Comparison of ENCODE assay signal across 20 cellular contexts in the genomic region with DNA sequence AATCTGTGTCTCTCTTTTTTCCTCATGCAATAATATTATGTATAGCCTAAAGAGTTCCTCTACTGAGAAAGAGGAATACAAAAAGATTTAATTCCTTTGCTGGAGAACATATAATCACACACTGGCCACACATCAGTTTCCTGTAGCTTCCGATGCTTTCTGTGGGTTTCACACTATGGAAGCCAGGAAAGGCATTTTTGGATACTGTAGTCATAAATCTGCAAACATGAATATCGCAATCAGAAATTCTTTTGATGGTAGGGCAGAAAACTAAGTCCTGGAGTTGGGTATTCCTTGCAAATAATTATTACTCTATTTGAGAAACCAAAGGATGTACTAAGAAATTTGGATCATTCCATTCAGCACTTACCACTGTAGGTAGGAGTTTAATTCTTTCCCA.
"Had no signal": no experiment of that assay in that cellular context is flagged by ENCODE, and none has a peak within 500 bp of the region (broad histone marks: within the 10 kb centered on the region; RNA-seq: fewer than 3 reads in every experiment).

No MANE protein-coding gene starts in this region.

- FAIRE-seq: endothelial cell of umbilical vein, kidney had no signal

- ATAC-seq: gastroesophageal sphincter; left cardiac atrium; lower lobe of right lung; natural killer cell; sciatic nerve; stimulated activated memory B cell treated with anti-CD40 and anti-IgM and Interleukin-4, amounts not matched to agents 10 μg/mL and 1 μg/mL and 100 μg/mL, for 72 hours had no signal

- H3K36me3 ChIP-seq: gastroesophageal sphincter, left ventricle myocardium inferior, lower lobe of right lung, spleen, upper lobe of left lung, uterus had no signal

- DNase-seq: dermis blood vessel endothelial cell; erythroblast; immature natural killer cell; kidney; left cardiac atrium; left ventricle myocardium inferior; lower lobe of right lung; natural killer cell; posterior cingulate gyrus; spleen; stimulated activated CD4-positive, alpha-beta T cell treated with anti-CD3 and anti-CD28 coated beads, Interleukin-15, amount 100 ng/mL, for 24 hours; stimulated activated CD4-positive, alpha-beta T cell treated with anti-CD3 and anti-CD28 coated beads, Interleukin-1b, Interleukin-23, amount 100 ng/mL, for 48 hours; stimulated activated CD4-positive, alpha-beta T cell treated with anti-CD3 and anti-CD28 coated beads, Interleukin-4, amount 100 ng/mL, for 24 hours; tibial artery; upper lobe of left lung; uterus had no signal

- H3K4me3 ChIP-seq: gastroesophageal sphincter, left ventricle myocardium inferior, lower lobe of right lung, spleen, tibial artery, upper lobe of left lung, uterus had no signal

- H3K27me3 ChIP-seq: gastroesophageal sphincter, spleen, tibial artery, upper lobe of left lung, uterus had no signal
